ENCODE assay signal across 14 cellular contexts in genomic region chr12:56668197-56668457, GRCh38. TPM values are rescaled to one million over a fixed set of nuclear protein-coding genes. Genes with fewer than 3 reads are reported as not detected.
DNase-seq lines count a peak whose midpoint lies in the region; ATAC-seq and TF ChIP-seq lines count a peak whose summit lies in the region.
"Had no signal": no experiment of that assay in that cellular context is flagged by ENCODE, and none has a peak within 500 bp of the region (broad histone marks: within the 10 kb centered on the region; RNA-seq: fewer than 3 reads in every experiment).

No MANE protein-coding gene starts in this region.

- peaks cover 81% of the 10 kb centered on the region for H3K36me3 Mint-ChIP-seq in stimulated activated naive CD8-positive, alpha-beta T cell treated with anti-CD3 and anti-CD28 coated beads, Interleukin-15, Interleukin-2, amounts not matched to agents 100 ng/mL and 50 ng/mL, for 24 hours (ENCODE audit: low read depth)
- peaks cover 48% of the 10 kb centered on the region for H3K36me3 Mint-ChIP-seq in activated naive CD8-positive, alpha-beta T cell treated with anti-CD3 and anti-CD28 coated beads for 36 hours

- CTCF ChIA-PET in HEK293 (lab: Yijun Ruan, JAX): interaction anchor here (1.6 kb wide), 1 partner anchor 10 kb away, joined by 3 read pairs; no protein-coding TSS in a partner anchor

- H3K27ac Mint-ChIP-seq in stimulated activated naive CD8-positive, alpha-beta T cell treated with anti-CD3 and anti-CD28 coated beads, Interleukin-15, Interleukin-2, amounts not matched to agents 100 ng/mL and 50 ng/mL, for 24 hours: peak overlapping the region; percentile 76
- peak overlapping the region; percentile 71 for H3K27ac Mint-ChIP-seq in activated naive CD8-positive, alpha-beta T cell treated with anti-CD3 and anti-CD28 coated beads for 36 hours
- H3K27ac Mint-ChIP-seq: IgD-negative memory B cell had no signal

- no peak overlapping the region for H3K4me3 Mint-ChIP-seq in stimulated activated naive CD8-positive, alpha-beta T cell treated with anti-CD3 and anti-CD28 coated beads, Interleukin-15, Interleukin-2, amounts not matched to agents 100 ng/mL and 50 ng/mL, for 24 hours
- H3K4me3 Mint-ChIP-seq in activated naive CD8-positive, alpha-beta T cell treated with anti-CD3 and anti-CD28 coated beads for 36 hours: no peak overlapping the region
- H3K4me3 Mint-ChIP-seq: IgD-negative memory B cell had no signal

- ATAC-seq in stimulated activated naive CD8-positive, alpha-beta T cell treated with anti-CD3 and anti-CD28 coated beads, Interleukin-15, Interleukin-2, amounts not matched to agents 100 U/mL and 50 U/mL, for 24 hours: no peak
- no peak for ATAC-seq in HG02678 (IDR thresholded peaks at IDR 0.05; ENCODE audit: unreplicated experiment)
- ATAC-seq in GM21381 (IDR thresholded peaks at IDR 0.05; ENCODE audit: unreplicated experiment): no peak

- H3K4me3 ChIP-seq in HEK293 (ENCODE audit: low read depth, low read length) (no peak overlapping the region), lower leg skin (ENCODE audit: low read depth, poor library complexity, severe bottlenecking) (no peak overlapping the region)
- H3K4me3 ChIP-seq: BLaER1 had no signal

- H3K27me3 Mint-ChIP-seq in stimulated activated naive CD8-positive, alpha-beta T cell treated with anti-CD3 and anti-CD28 coated beads, Interleukin-15, Interleukin-2, amounts not matched to agents 100 ng/mL and 50 ng/mL, for 24 hours: no peaks in the 10 kb centered on the region
- H3K27me3 Mint-ChIP-seq in activated naive CD8-positive, alpha-beta T cell treated with anti-CD3 and anti-CD28 coated beads for 36 hours: no peaks in the 10 kb centered on the region
- H3K27me3 Mint-ChIP-seq: IgD-negative memory B cell had no signal

- H3K9me3 ChIP-seq in HEK293 (ENCODE audit: control insufficient read depth, insufficient read depth, low read depth, low read length): no peaks in the 10 kb centered on the region
- H3K9me3 ChIP-seq: BLaER1 had no signal

- peaks cover 55% of the 10 kb centered on the region for H3K4me1 Mint-ChIP-seq in stimulated activated naive CD8-positive, alpha-beta T cell treated with anti-CD3 and anti-CD28 coated beads, Interleukin-15, Interleukin-2, amounts not matched to agents 100 ng/mL and 50 ng/mL, for 24 hours (ENCODE audit: low read depth)
- H3K4me1 Mint-ChIP-seq in activated naive CD8-positive, alpha-beta T cell treated with anti-CD3 and anti-CD28 coated beads for 36 hours: peaks cover 35% of the 10 kb centered on the region

- H3K4me1 ChIP-seq in HEK293 (ENCODE audit: control insufficient read depth, insufficient read depth, low read length): 0 out of 2 replicates have a peak, but pooled peaks cover 2% of the 10 kb centered on the region
- H3K4me1 ChIP-seq: BLaER1 had no signal

- no peak for TF ChIP-seq POLR2A in lower leg skin (IDR thresholded peaks at IDR 0.05)

- TF ChIP-seq CTCF in HEK293 (tag by site-specific recombination; IDR thresholded peaks at IDR 0.05) (no peak), lower leg skin (IDR thresholded peaks at IDR 0.05) (no peak)

- H3K9me3 Mint-ChIP-seq in stimulated activated naive CD8-positive, alpha-beta T cell treated with anti-CD3 and anti-CD28 coated beads, Interleukin-15, Interleukin-2, amounts not matched to agents 100 ng/mL and 50 ng/mL, for 24 hours: no peaks in the 10 kb centered on the region
- no peaks in the 10 kb centered on the region for H3K9me3 Mint-ChIP-seq in activated naive CD8-positive, alpha-beta T cell treated with anti-CD3 and anti-CD28 coated beads for 36 hours
- H3K9me3 Mint-ChIP-seq: IgD-negative memory B cell had no signal

- POLR2A ChIA-PET in HEK293 (lab: Yijun Ruan, JAX): interaction anchor here (0.9 to 1.3 kb wide), 2 partner anchors 31 to 57 kb away, joined by 3 to 6 read pairs; partner anchors contain the start of gene NACA

- H3K27ac ChIP-seq in HEK293 (ENCODE audit: extremely low read depth, low read depth, low read length): no peak overlapping the region
- H3K27ac ChIP-seq: BLaER1 had no signal

- intact Hi-C loops in lower leg skin (cut with DNase I; ENCODE audit: low total_unique reads): no loop called here

- 92% methylated on average over 2 of the region's 2 CpGs for WGBS in lower leg skin, 2 donors

- H3K36me3 ChIP-seq in HEK293 (ENCODE audit: control insufficient read depth in 2 of 2, insufficient read depth in 1 of 2, low read length in 2 of 2): peaks cover 81 to 97% of the 10 kb centered on the region in 2 experiments

- DNase-seq in stimulated activated naive CD8-positive, alpha-beta T cell treated with anti-CD3 and anti-CD28 coated beads, Interleukin-15, Interleukin-2, amounts not matched to agents 100 U/mL and 50 U/mL, for 24 hours: no peak
- no peak for DNase-seq in activated naive CD8-positive, alpha-beta T cell treated with anti-CD3 and anti-CD28 coated beads for 36 hours
- no peak for DNase-seq in lower leg skin (ENCODE audit: low spot score in 2 of 2)
- DNase-seq: DMS153, NCI-H1417, NCI-H2029, NCI-H2171 treated with DMSO at 0.1 percent for 48 hours, NCI-H510A had no signal

TF ChIP-seq in HEK293, 187 proteins besides CTCF, POLR2A, EP300 and RAD21:
- 0 out of 2 replicates have a peak, but pooled peaks have one; percentile 14 for TF ChIP-seq ZNF600 (tag by site-specific recombination; IDR thresholded peaks at IDR 0.05)
- no peak for TF ChIP-seq ZNF792 (tag by site-specific recombination; IDR thresholded peaks at IDR 0.05)
- TF ChIP-seq ZNF18 (tag by site-specific recombination; IDR thresholded peaks at IDR 0.05): no peak

RNA-seq across cellular contexts. Expression of gene PTGES3, which starts 20.0 kb away (rescaled TPM):
- total RNA-seq in activated naive CD8-positive, alpha-beta T cell treated with anti-CD3 and anti-CD28 coated beads for 36 hours: 100 to 1,000 TPM; 402 to 403 TPM
- 10 to 100 TPM; 57.0 to 73.7 (median 62.3) TPM for total RNA-seq in lower leg skin

RNA-seq across cellular contexts. Expression of gene ATP5F1B, which starts 22.3 kb away (rescaled TPM):
- total RNA-seq in activated naive CD8-positive, alpha-beta T cell treated with anti-CD3 and anti-CD28 coated beads for 36 hours: 1,000 to 10,000 TPM in 1 of 2 experiments, 100 to 1,000 TPM in 1; 996 to 1,010 TPM
- total RNA-seq in lower leg skin: 100 to 1,000 TPM; 360 to 457 (median 395) TPM

RNA-seq across cellular contexts. Expression of gene BAZ2A, which starts 38.0 kb away (rescaled TPM):
- total RNA-seq in activated naive CD8-positive, alpha-beta T cell treated with anti-CD3 and anti-CD28 coated beads for 36 hours: 10 to 100 TPM; 65.4 to 65.8 TPM
- 100 to 1,000 TPM in 2 of 4 donors, 10 to 100 TPM in 2; 64.8 to 141 (median 107) TPM for total RNA-seq in lower leg skin

RNA-seq across cellular contexts. Expression of gene NACA, which starts 57.0 kb away (rescaled TPM):
- total RNA-seq in activated naive CD8-positive, alpha-beta T cell treated with anti-CD3 and anti-CD28 coated beads for 36 hours: 1,000 to 10,000 TPM; 1,112 to 1,149 TPM
- total RNA-seq in lower leg skin: 1,000 to 10,000 TPM; 1,502 to 2,024 (median 1,825) TPM

Comparison
In these comparisons a context has a peak if more than half of its experiments do, and no peak if none do; other contexts are left out.
1. RNA of gene PTGES3, which starts 20.0 kb away (total RNA-seq): 402 to 403 TPM in activated naive CD8-positive, alpha-beta T cell treated with anti-CD3 and anti-CD28 coated beads for 36 hours; 57.0 to 73.7 TPM in lower leg skin; every median in the first group is over 4 times any median in the second.